In the genomic region with DNA sequence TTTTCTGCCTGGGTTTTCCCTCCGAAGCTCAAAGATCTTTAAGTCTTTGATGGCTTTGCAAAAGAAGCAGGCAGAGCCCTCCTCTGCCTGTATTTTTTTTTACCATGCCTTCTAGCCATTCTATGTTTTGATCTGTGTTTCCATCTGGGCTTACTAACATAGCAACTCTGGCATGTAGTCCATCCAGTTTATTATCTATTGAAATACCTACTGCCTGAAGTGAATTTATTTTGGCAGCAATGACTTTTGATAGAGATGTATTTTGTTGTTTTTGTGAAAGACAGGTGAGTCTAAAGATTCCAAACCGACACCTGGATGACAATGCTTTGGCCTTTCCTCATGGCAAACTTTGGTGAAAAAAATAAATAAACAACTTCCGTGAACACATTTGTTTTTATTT, we compare ENCODE assay signal across 15 cellular contexts.
A peak's percentile ranks its signal among the peaks of the same experiment; 100 is the strongest.
DNase-seq lines count a peak whose midpoint lies in the region; TF ChIP-seq lines count a peak whose summit lies in the region.
"Had no signal": no experiment of that assay in that cellular context is flagged by ENCODE, and none has a peak within 500 bp of the region (broad histone marks: within the 10 kb centered on the region; RNA-seq: fewer than 3 reads in every experiment).

No MANE protein-coding gene starts in this region.

- H3K27me3 Mint-ChIP-seq in type B pancreatic cell: no peaks in the 10 kb centered on the region
- H3K27me3 Mint-ChIP-seq: B cell; CD4-positive, CD25-positive, alpha-beta regulatory T cell had no signal

- peak overlapping the region; percentile 73 for H3K27ac Mint-ChIP-seq in type B pancreatic cell
- H3K27ac Mint-ChIP-seq: B cell; CD4-positive, CD25-positive, alpha-beta regulatory T cell; CD8-positive, alpha-beta T cell had no signal

- TF ChIP-seq CTCF in epithelial cell of esophagus (IDR thresholded peaks at IDR 0.05; ENCODE audit: insufficient read depth, low read depth, low read length, missing control alignments): no peak
- no peak for TF ChIP-seq CTCF in type B pancreatic cell (conservative IDR thresholded peaks at IDR 0.05)

- H3K4me3 ChIP-seq in epithelial cell of esophagus (ENCODE audit: low read length): no peak overlapping the region
- H3K4me3 ChIP-seq: BLaER1 had no signal

- H3K9me3 Mint-ChIP-seq in type B pancreatic cell: no peaks in the 10 kb centered on the region

- DNase-seq in SIG-M5 treated with dmso at 0.1 percent for 504 hours (lab: John Stamatoyannopoulos, UW; ENCODE audit: unreplicated experiment) (peak; percentile 21), SIG-M5 (lab: John Stamatoyannopoulos, UW) (no peak), epithelial cell of esophagus (ENCODE audit: low read depth) (peak; percentile 9), type B pancreatic cell (ENCODE audit: extremely low spot score, unreplicated experiment) (no peak), NCI-H774 (lab: John Stamatoyannopoulos, UW) (no peak), RKO (ENCODE audit: low spot score) (no peak)
- DNase-seq: Caco-2; CD4-positive, CD25-positive, alpha-beta regulatory T cell; CD8-positive, alpha-beta T cell; DMS153; DND-41; H7; HCEC 1CT had no signal

- peak overlapping the region; percentile 69 for H3K4me3 Mint-ChIP-seq in type B pancreatic cell
- H3K4me3 Mint-ChIP-seq: B cell; CD4-positive, CD25-positive, alpha-beta regulatory T cell; CD8-positive, alpha-beta T cell had no signal

- H3K36me3 Mint-ChIP-seq in type B pancreatic cell: no peaks in the 10 kb centered on the region
- H3K36me3 Mint-ChIP-seq: CD4-positive, CD25-positive, alpha-beta regulatory T cell; CD8-positive, alpha-beta T cell had no signal

- no peaks in the 10 kb centered on the region for H3K4me1 Mint-ChIP-seq in type B pancreatic cell (ENCODE audit: unreplicated experiment)
- H3K4me1 Mint-ChIP-seq: B cell; CD4-positive, CD25-positive, alpha-beta regulatory T cell had no signal

Comparison
In these comparisons a context has a peak if more than half of its experiments do, and no peak if none do; other contexts are left out.
1. DNase-seq: peak in SIG-M5 treated with dmso at 0.1 percent for 504 hours (single experiment) and epithelial cell of esophagus (single experiment); none in SIG-M5 (single experiment), type B pancreatic cell (single experiment), NCI-H774 (single experiment) and RKO (single experiment).